22 cellular contexts compared by ENCODE assay signal in genomic region chr5:68325065-68325580, GRCh38.
"Had no signal": no experiment of that assay in that cellular context is flagged by ENCODE, and none has a peak within 500 bp of the region (broad histone marks: within the 10 kb centered on the region; RNA-seq: fewer than 3 reads in every experiment).

No MANE protein-coding gene starts in this region.

- H3K27me3 ChIP-seq: esophagus muscularis mucosa, gastrocnemius medialis, tibial artery had no signal

- H3K4me1 Mint-ChIP-seq: activated naive CD8-positive, alpha-beta T cell treated with anti-CD3 and anti-CD28 coated beads for 36 hours; stimulated activated naive CD8-positive, alpha-beta T cell treated with anti-CD3 and anti-CD28 coated beads, Interleukin-15, amount 100 ng/mL, for 72 hours had no signal

- H3K4me1 ChIP-seq: esophagus muscularis mucosa, gastrocnemius medialis, tibial artery had no signal

- ATAC-seq: activated CD8-positive, alpha-beta T cell treated with anti-CD3 and anti-CD28 coated beads, Interleukin-2, amount 10 ng/mL, durations not matched to agents 7 days and 5 days; activated T-helper 17 cell treated with anti-CD3 and anti-CD28 coated beads, Interleukin-2, amount 50 U/mL, for 72 hours; effector memory CD8-positive, alpha-beta T cell; gastrocnemius medialis; left ventricle myocardium superior; sciatic nerve; stimulated activated effector memory CD8-positive, alpha-beta T cell treated with anti-CD3 and anti-CD28 coated beads, Interleukin-12 subunit alpha, Interleukin-12 subunit beta, amount 100 ng/mL, for 72 hours; stimulated activated naive CD8-positive, alpha-beta T cell treated with anti-CD3 and anti-CD28 coated beads, Interleukin-15, amount 100 ng/mL, for 72 hours had no signal

- H3K9me3 Mint-ChIP-seq: effector memory CD8-positive, alpha-beta T cell; stimulated activated effector memory CD8-positive, alpha-beta T cell treated with anti-CD3 and anti-CD28 coated beads, Interleukin-12 subunit alpha, Interleukin-12 subunit beta, amount 100 ng/mL, for 72 hours; stimulated activated naive CD8-positive, alpha-beta T cell treated with anti-CD3 and anti-CD28 coated beads, Interleukin-15, amount 100 ng/mL, for 72 hours; T-helper 1 cell treated with Interleukin-12 subunit alpha and Interleukin-12 subunit beta and Interleukin-4 antibody, amounts not matched to agents 30 μg/mL and 1 μg/mL, for 36 hours had no signal

- H3K4me3 ChIP-seq: esophagus muscularis mucosa, gastrocnemius medialis, tibial artery had no signal

- H3K36me3 Mint-ChIP-seq: activated naive CD8-positive, alpha-beta T cell treated with anti-CD3 and anti-CD28 coated beads for 36 hours; stimulated activated effector memory CD8-positive, alpha-beta T cell treated with anti-CD3 and anti-CD28 coated beads, Interleukin-12 subunit alpha, Interleukin-12 subunit beta, amount 100 ng/mL, for 72 hours had no signal

- H3K27ac ChIP-seq: esophagus muscularis mucosa, gastrocnemius medialis, parathyroid adenoma, tibial artery, WERI-Rb-1 had no signal

- H3K36me3 ChIP-seq: esophagus muscularis mucosa, gastrocnemius medialis, tibial artery, WERI-Rb-1 had no signal

- H3K27ac Mint-ChIP-seq: activated CD8-positive, alpha-beta T cell treated with anti-CD3 and anti-CD28 coated beads, Interleukin-2, amount 10 ng/mL, durations not matched to agents 7 days and 5 days; activated naive CD8-positive, alpha-beta T cell treated with anti-CD3 and anti-CD28 coated beads for 36 hours; activated T-helper 17 cell treated with anti-CD3 and anti-CD28 coated beads, Interleukin-2, amount 50 U/mL, for 72 hours; effector memory CD8-positive, alpha-beta T cell; stimulated activated effector memory CD8-positive, alpha-beta T cell treated with anti-CD3 and anti-CD28 coated beads, Interleukin-12 subunit alpha, Interleukin-12 subunit beta, amount 100 ng/mL, for 72 hours; stimulated activated naive CD8-positive, alpha-beta T cell treated with anti-CD3 and anti-CD28 coated beads, Interleukin-15, amount 100 ng/mL, for 72 hours; T-helper 1 cell treated with Interleukin-12 subunit alpha and Interleukin-12 subunit beta and Interleukin-4 antibody, amounts not matched to agents 30 μg/mL and 1 μg/mL, for 36 hours had no signal

- H3K9me3 ChIP-seq: esophagus muscularis mucosa, gastrocnemius medialis, tibial artery had no signal

- DNase-seq: activated CD4-positive, alpha-beta T cell treated with anti-CD3 and anti-CD28 coated beads for 1 hour; activated CD4-positive, alpha-beta T cell treated with anti-CD3 and anti-CD28 coated beads, Interleukin-2, amount 50 U/mL, for 1 hour; activated CD8-positive, alpha-beta T cell treated with anti-CD3 and anti-CD28 coated beads, Interleukin-2, amount 10 ng/mL, durations not matched to agents 7 days and 5 days; activated naive CD8-positive, alpha-beta T cell treated with anti-CD3 and anti-CD28 coated beads for 36 hours; central memory CD4-positive, alpha-beta T cell; effector memory CD8-positive, alpha-beta T cell; gastrocnemius medialis; left ventricle myocardium superior; nucleus accumbens; small intestine; stimulated activated CD4-positive, alpha-beta T cell treated with anti-CD3 and anti-CD28 coated beads, Interleukin-2, amount 100 ng/mL, for 24 hours; stimulated activated naive CD8-positive, alpha-beta T cell treated with anti-CD3 and anti-CD28 coated beads, Interleukin-15, amount 100 ng/mL, for 72 hours; T1000; tibial artery; WERI-Rb-1 had no signal

- H3K27me3 Mint-ChIP-seq: activated naive CD8-positive, alpha-beta T cell treated with anti-CD3 and anti-CD28 coated beads for 36 hours had no signal

- H3K4me3 Mint-ChIP-seq: activated CD8-positive, alpha-beta T cell treated with anti-CD3 and anti-CD28 coated beads, Interleukin-2, amount 10 ng/mL, durations not matched to agents 7 days and 5 days; activated naive CD8-positive, alpha-beta T cell treated with anti-CD3 and anti-CD28 coated beads for 36 hours; activated T-helper 17 cell treated with anti-CD3 and anti-CD28 coated beads, Interleukin-2, amount 50 U/mL, for 72 hours; effector memory CD8-positive, alpha-beta T cell; nephron; stimulated activated effector memory CD8-positive, alpha-beta T cell treated with anti-CD3 and anti-CD28 coated beads, Interleukin-12 subunit alpha, Interleukin-12 subunit beta, amount 100 ng/mL, for 72 hours; stimulated activated naive CD8-positive, alpha-beta T cell treated with anti-CD3 and anti-CD28 coated beads, Interleukin-15, amount 100 ng/mL, for 72 hours; T-helper 1 cell treated with Interleukin-12 subunit alpha and Interleukin-12 subunit beta and Interleukin-4 antibody, amounts not matched to agents 30 μg/mL and 1 μg/mL, for 36 hours had no signal
